18 cellular contexts compared by ENCODE assay signal in the genomic region with DNA sequence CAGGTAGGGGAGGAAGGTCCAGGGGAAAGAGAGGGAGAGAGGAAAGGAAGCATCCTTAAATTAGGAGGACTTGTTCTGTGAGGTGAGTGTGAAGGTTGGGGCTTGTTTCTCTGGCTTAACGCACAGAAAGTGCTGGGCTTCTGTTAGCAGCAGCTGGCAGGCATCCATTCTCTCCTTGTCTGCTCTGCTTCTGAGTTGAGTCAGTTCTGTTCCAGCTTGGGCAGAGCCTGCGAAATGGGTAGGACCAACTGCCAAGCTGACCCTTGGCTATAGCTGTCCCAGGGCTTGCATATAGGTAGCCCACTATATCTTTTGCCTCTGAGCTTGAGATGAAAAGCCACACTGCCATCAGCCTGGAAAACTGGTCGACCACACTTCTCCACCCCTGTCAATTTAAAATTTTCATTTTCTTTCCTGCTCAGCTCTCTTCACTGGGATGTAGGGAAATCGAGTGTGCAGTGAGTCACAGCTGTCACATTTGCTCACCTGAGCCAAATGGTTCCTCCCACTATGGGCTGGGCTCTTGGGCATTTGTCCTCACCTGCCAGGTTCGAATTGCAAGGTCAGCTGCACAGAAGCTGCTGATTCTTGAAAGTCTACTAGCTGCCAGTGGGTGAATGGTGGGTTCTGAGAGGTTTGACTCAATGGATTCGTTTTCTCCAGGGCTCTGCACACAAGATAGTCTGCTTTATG.
DNase-seq lines count a peak whose midpoint lies in the region; ATAC-seq, FAIRE-seq and TF ChIP-seq lines count a peak whose summit lies in the region.
"Had no signal": no experiment of that assay in that cellular context is flagged by ENCODE, and none has a peak within 500 bp of the region (broad histone marks: within the 10 kb centered on the region; RNA-seq: fewer than 3 reads in every experiment).

No MANE protein-coding gene starts in this region.

- H3K9me3 Mint-ChIP-seq in endodermal cell = peaks cover 5% of the 10 kb centered on the region
- H3K9me3 Mint-ChIP-seq: activated CD8-positive, alpha-beta T cell treated with anti-CD3 and anti-CD28 coated beads for 36 hours; activated T-helper 1 cell treated with anti-CD3 and anti-CD28 coated beads, Interleukin-12 subunit alpha, Interleukin-12 subunit beta, Interleukin-2, Interleukin-4 antibody, amounts not matched to agents 30 ng/mL and 10 ng/mL and 1 ng/mL, durations not matched to agents 14 hours and 24 hours and 36 hours; memory B cell had no signal

- no peaks in the 10 kb centered on the region for H3K4me1 ChIP-seq in endodermal cell (ENCODE audit: control insufficient read depth, insufficient read depth, low read length)
- H3K4me1 ChIP-seq in pancreas = no peaks in the 10 kb centered on the region

- H3K4me3 Mint-ChIP-seq in endodermal cell = no peak overlapping the region
- H3K4me3 Mint-ChIP-seq: activated CD8-positive, alpha-beta T cell treated with anti-CD3 and anti-CD28 coated beads for 36 hours; activated T-helper 1 cell treated with anti-CD3 and anti-CD28 coated beads, Interleukin-12 subunit alpha, Interleukin-12 subunit beta, Interleukin-2, Interleukin-4 antibody, amounts not matched to agents 30 ng/mL and 10 ng/mL and 1 ng/mL, durations not matched to agents 14 hours and 24 hours and 36 hours; B cell; memory B cell had no signal

- H3K4me1 Mint-ChIP-seq in endodermal cell = peaks cover 9% of the 10 kb centered on the region

- H3K27me3 ChIP-seq in endodermal cell (ENCODE audit: control insufficient read depth, insufficient read depth, low read length, poor library complexity, severe bottlenecking) = no peaks in the 10 kb centered on the region
- no peaks in the 10 kb centered on the region for H3K27me3 ChIP-seq in pancreas
- H3K27me3 ChIP-seq: suprapubic skin had no signal

- H3K36me3 ChIP-seq in endodermal cell (ENCODE audit: control insufficient read depth, insufficient read depth, low read length) = no peaks in the 10 kb centered on the region
- H3K36me3 ChIP-seq in pancreas = no peaks in the 10 kb centered on the region
- H3K36me3 ChIP-seq: suprapubic skin had no signal

- TF ChIP-seq CTCF in endodermal cell (conservative IDR thresholded peaks at IDR 0.05) (no peak), pancreas (IDR thresholded peaks at IDR 0.05) (no peak)

- no peaks in the 10 kb centered on the region for H3K36me3 Mint-ChIP-seq in endodermal cell (ENCODE audit: low read depth)

- no peak overlapping the region for H3K4me3 ChIP-seq in endodermal cell (ENCODE audit: low read length)
- H3K4me3 ChIP-seq in pancreas = no peak overlapping the region
- H3K4me3 ChIP-seq: suprapubic skin had no signal

- 85 to 94% methylated on average over 4 to 6 of the region's 6 CpGs for WGBS in endodermal cell (ENCODE audit: insufficient coverage in 1 of 2, insufficient read length in 1 of 2), 2 experiments
- WGBS in pancreas, 2 donors = 36 to 37% methylated on average over 6 of the region's 6 CpGs

- H3K9ac ChIP-seq in endodermal cell (ENCODE audit: extremely low read depth, low read length, poor library complexity, severe bottlenecking) = no peak overlapping the region

- no peak overlapping the region for H3K27ac Mint-ChIP-seq in endodermal cell
- H3K27ac Mint-ChIP-seq: activated CD8-positive, alpha-beta T cell treated with anti-CD3 and anti-CD28 coated beads for 36 hours; activated T-helper 1 cell treated with anti-CD3 and anti-CD28 coated beads, Interleukin-12 subunit alpha, Interleukin-12 subunit beta, Interleukin-2, Interleukin-4 antibody, amounts not matched to agents 30 ng/mL and 10 ng/mL and 1 ng/mL, durations not matched to agents 14 hours and 24 hours and 36 hours; B cell; memory B cell had no signal

- no peak for FAIRE-seq in pancreas (lab: Jason Lieb, UNC)

- H3K9me3 ChIP-seq in endodermal cell (ENCODE audit: control insufficient read depth, low read length) (no peaks in the 10 kb centered on the region), pancreas (no peaks in the 10 kb centered on the region)
- H3K9me3 ChIP-seq: suprapubic skin had no signal

- DNase-seq in HPDE6-E6E7 (ENCODE audit: extremely low spot score) (peak; percentile 91), NCI-H510A (lab: John Stamatoyannopoulos, UW) (peak; percentile 61), endodermal cell (peak; percentile 63), pancreas (peak in 4 of 6 donors; percentile 32 to 56 (median 44)), DMS 273 (lab: John Stamatoyannopoulos, UW; ENCODE audit: unreplicated experiment) (no peak), NCI-H1092 (lab: John Stamatoyannopoulos, UW) (no peak)
- DNase-seq: activated CD8-positive, alpha-beta T cell treated with anti-CD3 and anti-CD28 coated beads for 36 hours; caudate nucleus; effector CD4-positive, alpha-beta T cell; OCI-M1; retina had no signal

- intact Hi-C loops in pancreas (cut with DNase I) = no loop called here

- H3K27ac ChIP-seq in endodermal cell (ENCODE audit: low read depth, low read length) (no peak overlapping the region), pancreas (no peak overlapping the region)
- H3K27ac ChIP-seq: suprapubic skin, VCaP had no signal

- peak; percentile 86 to 97 (median 90) for ATAC-seq in pancreas
- no peak for ATAC-seq in HG03342 (IDR thresholded peaks at IDR 0.05; ENCODE audit: unreplicated experiment)
- no peak for ATAC-seq in HG03135 (IDR thresholded peaks at IDR 0.05; ENCODE audit: unreplicated experiment)
- ATAC-seq: activated CD8-positive, alpha-beta T cell treated with anti-CD3 and anti-CD28 coated beads for 36 hours had no signal

- H3K27me3 Mint-ChIP-seq in endodermal cell (ENCODE audit: insufficient read depth) = no peaks in the 10 kb centered on the region
- H3K27me3 Mint-ChIP-seq: activated CD8-positive, alpha-beta T cell treated with anti-CD3 and anti-CD28 coated beads for 36 hours had no signal

Comparison
In these comparisons a context has a peak if more than half of its experiments do, and no peak if none do; other contexts are left out.
1. DNase-seq: peak in HPDE6-E6E7 (single experiment), NCI-H510A (single experiment), endodermal cell (single experiment) and pancreas (4 of 6); none in DMS 273 (single experiment) and NCI-H1092 (single experiment).
2. ATAC-seq: peak in pancreas (4 of 4); none in HG03342 (single experiment) and HG03135 (single experiment).